In the genomic region with DNA sequence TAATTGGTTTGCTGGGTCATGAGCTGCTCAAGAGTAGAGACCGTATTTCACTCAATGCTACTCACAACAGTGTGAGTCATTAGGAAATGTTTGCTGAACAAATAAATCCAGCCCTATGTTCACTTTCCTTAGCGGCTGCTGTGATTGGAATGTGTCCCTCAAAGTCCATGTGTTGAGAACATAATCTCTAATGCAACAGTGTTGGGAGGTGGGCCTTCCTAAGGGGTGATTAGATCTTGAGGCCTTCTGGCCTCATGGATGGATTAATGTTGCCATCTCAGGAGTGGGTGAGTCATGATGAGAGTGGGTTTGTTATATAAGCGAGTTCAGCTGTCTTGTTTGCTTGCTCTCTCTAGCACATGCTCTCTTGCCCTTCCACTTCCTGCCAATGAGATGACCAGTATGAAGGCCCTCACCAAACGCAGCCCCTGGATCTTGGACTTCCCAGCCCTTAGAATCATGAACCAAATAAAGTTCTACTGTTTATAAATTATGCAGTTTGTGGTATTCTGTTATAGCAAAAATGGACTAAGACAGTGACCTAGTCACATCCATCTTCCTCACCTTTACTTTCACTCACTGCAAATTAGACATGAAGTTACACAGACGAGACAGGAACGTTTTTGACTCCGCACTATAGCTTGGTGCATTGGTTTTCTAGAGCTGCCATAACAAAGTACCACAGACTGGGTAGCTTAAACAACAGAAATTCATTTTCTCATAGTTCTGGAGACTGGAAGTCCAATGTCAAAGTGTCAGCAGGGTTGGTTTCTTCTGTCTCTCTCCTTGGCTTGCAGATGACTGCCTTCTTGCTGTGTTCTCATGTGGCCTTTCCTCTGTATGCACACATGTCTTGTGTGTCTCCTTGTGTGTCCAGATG, we compare ENCODE assay signal across 14 cellular contexts. TPM values are rescaled to one million over a fixed set of nuclear protein-coding genes. Genes with fewer than 3 reads are reported as not detected.
DNase-seq lines count a peak whose midpoint lies in the region; ATAC-seq and TF ChIP-seq lines count a peak whose summit lies in the region.
"Had no signal": no experiment of that assay in that cellular context is flagged by ENCODE, and none has a peak within 500 bp of the region (broad histone marks: within the 10 kb centered on the region; RNA-seq: fewer than 3 reads in every experiment).

No MANE protein-coding gene starts in this region.

- no peak for TF ChIP-seq POLR2A in upper lobe of left lung (IDR thresholded peaks at IDR 0.05)

- H3K9me3 ChIP-seq in upper lobe of left lung (no peaks in the 10 kb centered on the region), trophoblast cell (ENCODE audit: insufficient read depth, low read depth, low read length) (no peaks in the 10 kb centered on the region)
- H3K9me3 ChIP-seq: thoracic aorta had no signal

- H3K9ac ChIP-seq in trophoblast cell (ENCODE audit: low read length), result no peak overlapping the region

- H2AFZ ChIP-seq in trophoblast cell (ENCODE audit: insufficient read depth, low read length, poor library complexity), result no peak overlapping the region

- no peaks in the 10 kb centered on the region for H3K79me2 ChIP-seq in trophoblast cell (ENCODE audit: control insufficient read depth, insufficient read depth, low read length, poor library complexity)

- H3K14ac ChIP-seq in trophoblast cell (ENCODE audit: low read length), result no peak overlapping the region

- H3K18ac ChIP-seq in trophoblast cell (ENCODE audit: low read length), result no peak overlapping the region

- H3K36me3 ChIP-seq in upper lobe of left lung (no peaks in the 10 kb centered on the region), trophoblast cell (ENCODE audit: control insufficient read depth in 1 of 2, insufficient read depth in 2 of 2, low read length in 2 of 2) (no peaks in the 10 kb centered on the region)
- H3K36me3 ChIP-seq: thoracic aorta had no signal

- no peak overlapping the region for H4K8ac ChIP-seq in trophoblast cell (ENCODE audit: low read depth, low read length)

- H3K4me1 ChIP-seq in upper lobe of left lung, result peaks cover 0 to 6% (median 0%) of the 10 kb centered on the region in 4 donors
- H3K4me1 ChIP-seq in trophoblast cell (ENCODE audit: control insufficient read depth in 1 of 2, insufficient read depth in 2 of 2, low read length in 2 of 2), result no peaks in the 10 kb centered on the region

- H2BK5ac ChIP-seq in trophoblast cell (ENCODE audit: low read depth, low read length, poor library complexity), result no peak overlapping the region

- H3K4me2 ChIP-seq in trophoblast cell (ENCODE audit: low read length), result no peak overlapping the region

- no peak overlapping the region for H4K91ac ChIP-seq in trophoblast cell (ENCODE audit: low read depth, low read length)

- TF ChIP-seq CTCF in foreskin fibroblast (IDR thresholded peaks at IDR 0.05; ENCODE audit: low read depth, low read length) (no peak), upper lobe of left lung (IDR thresholded peaks at IDR 0.05) (no peak)

- H2AK5ac ChIP-seq in trophoblast cell (ENCODE audit: low read length), result no peak overlapping the region

- H3K79me1 ChIP-seq in trophoblast cell (ENCODE audit: low read length), result no peaks in the 10 kb centered on the region

- DNase-seq in SIG-M5 treated with dmso at 0.1 percent for 504 hours (lab: John Stamatoyannopoulos, UW; ENCODE audit: unreplicated experiment) (peak; percentile 24), SIG-M5 (lab: John Stamatoyannopoulos, UW) (no peak), SHP77 (lab: John Stamatoyannopoulos, UW) (peak; percentile 76 to 77), foreskin fibroblast (peak; percentile 30 to 46), upper lobe of left lung (peak in 1 of 2 donors; percentile 27), trophoblast cell (no peak), RPMI8226 (no peak), NOMO-1 (lab: John Stamatoyannopoulos, UW; ENCODE audit: unreplicated experiment in 2 of 2) (no peak)
- DNase-seq: activated CD8-positive, alpha-beta T cell treated with anti-CD3 and anti-CD28 coated beads for 36 hours; NCI-H1930; stimulated activated CD4-positive, alpha-beta T cell treated with anti-CD3 and anti-CD28 coated beads, Interleukin-4, amount 100 ng/mL, for 1 hour had no signal

- no peak overlapping the region for H2BK120ac ChIP-seq in trophoblast cell (ENCODE audit: insufficient read depth, low read length, poor library complexity)

- H4K12ac ChIP-seq in trophoblast cell (ENCODE audit: low read depth, low read length), result no peak overlapping the region

- H3K27me3 ChIP-seq in upper lobe of left lung (no peaks in the 10 kb centered on the region), trophoblast cell (ENCODE audit: insufficient read depth, low read length) (no peaks in the 10 kb centered on the region)

- TF ChIP-seq EP300 in upper lobe of left lung (IDR thresholded peaks at IDR 0.05), result no peak

- no peak overlapping the region for H3K4me3 ChIP-seq in foreskin fibroblast (ENCODE audit: low read depth in 1 of 2, low read length in 2 of 2)
- H3K4me3 ChIP-seq in upper lobe of left lung, result no peak overlapping the region
- H3K4me3 ChIP-seq in trophoblast cell (ENCODE audit: low read depth, low read length), result no peak overlapping the region
- H3K4me3 ChIP-seq: thoracic aorta had no signal

- H3K27ac ChIP-seq in upper lobe of left lung (peak overlapping the region in 1 of 4 donors; percentile 38), trophoblast cell (ENCODE audit: low read depth, low read length) (no peak overlapping the region)
- H3K27ac ChIP-seq: HL-60, thoracic aorta had no signal

- no peak overlapping the region for H3K4ac ChIP-seq in trophoblast cell (ENCODE audit: low read depth, low read length)

- no peak overlapping the region for H3K23ac ChIP-seq in trophoblast cell (ENCODE audit: low read length)

- peak; percentile 57 to 85 for ATAC-seq in upper lobe of left lung (ENCODE audit: low FRiP score in 2 of 2)
- ATAC-seq: activated CD8-positive, alpha-beta T cell treated with anti-CD3 and anti-CD28 coated beads for 36 hours; activated naive CD4-positive, alpha-beta T cell treated with anti-CD3 and anti-CD28 coated beads, Interleukin-2, amount 50 U/mL, for 72 hours had no signal

- H2BK12ac ChIP-seq in trophoblast cell (ENCODE audit: low read length), result no peak overlapping the region

- 73 to 79% methylated on average over 7 of the region's 7 CpGs for WGBS in upper lobe of left lung, 2 donors
- no CpG with 5 or more reads among the region's 7 CpGs for WGBS in trophoblast cell (ENCODE audit: extremely low coverage, insufficient coverage, insufficient read length)

RNA-seq across cellular contexts. Expression of gene FAM169A, which starts 50.9 kb away (rescaled TPM):
- 1 to 10 TPM in 4 of 6 donors, under 1 TPM in 2; 0.11 to 1.4 (median 1.1) TPM for total RNA-seq in upper lobe of left lung
- 22.4 and 22.6 TPM in 2 replicates for polyA plus RNA-seq in trophoblast cell (2013)

Comparison
In these comparisons a context has a peak if more than half of its experiments do, and no peak if none do; other contexts are left out.
1. DNase-seq: peak in SIG-M5 treated with dmso at 0.1 percent for 504 hours (single experiment), SHP77 (2 of 2) and foreskin fibroblast (2 of 2); none in SIG-M5 (single experiment), trophoblast cell (0 of 2), RPMI8226 (single experiment) and NOMO-1 (0 of 2).